Comparison of ENCODE assay signal across 21 cellular contexts in genomic region chr16:12064291-12064690, GRCh38.
"Had no signal": no experiment of that assay in that cellular context is flagged by ENCODE, and none has a peak within 500 bp of the region (broad histone marks: within the 10 kb centered on the region; RNA-seq: fewer than 3 reads in every experiment).

No MANE protein-coding gene starts in this region.

- H3K27me3 ChIP-seq: colonic mucosa, foreskin keratinocyte, hepatocyte, right lobe of liver, tibial artery, upper lobe of left lung had no signal

- H3K4me1 ChIP-seq: colonic mucosa, right lobe of liver had no signal

- H3K36me3 ChIP-seq: colonic mucosa, right lobe of liver had no signal

- H3K27ac ChIP-seq: colonic mucosa, foreskin keratinocyte, hepatocyte, psoas muscle, right lobe of liver had no signal

- DNase-seq: cerebellar nuclear complex; colonic mucosa; effector CD4-positive, alpha-beta T cell; endodermal cell; erythroblast; foreskin keratinocyte; kidney; left cardiac atrium; left ventricle myocardium superior; mesendoderm; naive B cell; psoas muscle; retina; right lobe of liver; stimulated activated CD4-positive, alpha-beta T cell treated with anti-CD3 and anti-CD28 coated beads, Interleukin-1b, Interleukin-23, amount 100 ng/mL, for 48 hours; stimulated activated CD4-positive, alpha-beta T cell treated with anti-CD3 and anti-CD28 coated beads, Interleukin-4, amount 100 ng/mL, for 24 hours; stimulated activated naive CD4-positive, alpha-beta T cell; tibial artery; upper lobe of left lung had no signal

- ATAC-seq: foreskin keratinocyte, left cardiac atrium, left ventricle myocardium superior, psoas muscle, right lobe of liver had no signal

- H3K9me3 ChIP-seq: colonic mucosa, psoas muscle, right lobe of liver, tibial artery, upper lobe of left lung had no signal

- H3K4me3 ChIP-seq: colonic mucosa, hepatocyte, lung, psoas muscle, right lobe of liver, tibial artery, upper lobe of left lung had no signal
